In genomic region chr1:109923131-109923945, GRCh38 we compare ENCODE assay signal across 9 cellular contexts. TPM values are rescaled to one million over a fixed set of nuclear protein-coding genes. Genes with fewer than 3 reads are reported as not detected.
A peak's percentile ranks its signal among the peaks of the same experiment; 100 is the strongest.
DNase-seq lines count a peak whose midpoint lies in the region; ATAC-seq and TF ChIP-seq lines count a peak whose summit lies in the region.
"Had no signal": no experiment of that assay in that cellular context is flagged by ENCODE, and none has a peak within 500 bp of the region (broad histone marks: within the 10 kb centered on the region; RNA-seq: fewer than 3 reads in every experiment).

No MANE protein-coding gene starts in this region.

- no peak overlapping the region for H3K27ac Mint-ChIP-seq in nephron

- H3K9me3 Mint-ChIP-seq in nephron, result no peaks in the 10 kb centered on the region

- H3K79me2 ChIP-seq in mammary epithelial cell (ENCODE audit: insufficient read depth, low read length), result no peaks in the 10 kb centered on the region

- no peak for ATAC-seq in GM19324 (IDR thresholded peaks at IDR 0.05; ENCODE audit: low FRiP score, unreplicated experiment)

- H3K4me3 Mint-ChIP-seq in nephron, result no peak overlapping the region

- H3K27ac ChIP-seq in mammary epithelial cell (ENCODE audit: insufficient read depth, low read depth, low read length), result no peak overlapping the region

- peak; percentile 55 for TF ChIP-seq CTCF in GM12864 (IDR thresholded peaks at IDR 0.05; ENCODE audit: low read depth, low read length, missing control alignments)
- peak; percentile 37 for TF ChIP-seq CTCF in mammary epithelial cell (conservative IDR thresholded peaks at IDR 0.05 in 1 of 2, IDR thresholded peaks at IDR 0.05 in 1 of 2; ENCODE audit: extremely low read depth in 1 of 2, insufficient read depth in 1 of 2, low read depth in 1 of 2, low read length in 2 of 2)
- peak; percentile 17 to 39 (median 18) for TF ChIP-seq CTCF in nephron (IDR thresholded peaks at IDR 0.05; ENCODE audit: unreplicated experiment in 3 of 3)

- dilution Hi-C loops in mammary epithelial cell (cut with HindIII; ENCODE audit: low sequenced_read_pairs), result loop anchor here (5.0 kb wide), 1 partner anchor 49 kb away; no protein-coding TSS in a partner anchor

- H3K4me3 ChIP-seq in GM12864 (ENCODE audit: low read depth, low read length) (no peak overlapping the region), mammary epithelial cell (replicated peaks in 1 of 3; ENCODE audit: insufficient read depth in 1 of 3, low read depth in 2 of 3, low read length in 3 of 3) (no peak overlapping the region)
- H3K4me3 ChIP-seq: HAP-1 had no signal

- H2AFZ ChIP-seq in mammary epithelial cell (ENCODE audit: low read depth, low read length), result no peak overlapping the region

- peaks cover 6% of the 10 kb centered on the region for H3K36me3 ChIP-seq in mammary epithelial cell (ENCODE audit: insufficient read depth, low read length)

- 92% methylated on average over 14 of the region's 17 CpGs for WGBS in mammary epithelial cell (ENCODE audit: low coverage, missing lambda C conversion rate)

- CTCF ChIA-PET in mammary epithelial cell (lab: Charles Lee; ENCODE audit: low non-redundant PET), result interaction anchor here (0.9 kb wide), 1 partner anchor 58 kb away, joined by 3 read pairs; no protein-coding TSS in a partner anchor

- peaks cover 56% of the 10 kb centered on the region for H3K36me3 Mint-ChIP-seq in nephron (ENCODE audit: low read depth)

- H3K9me3 ChIP-seq in mammary epithelial cell (replicated peaks; ENCODE audit: insufficient read depth, low read length), result no peaks in the 10 kb centered on the region
- H3K9me3 ChIP-seq: HAP-1 had no signal

- H3K27me3 Mint-ChIP-seq in nephron (ENCODE audit: low read depth), result peaks cover 5% of the 10 kb centered on the region

- H3K4me2 ChIP-seq in mammary epithelial cell (ENCODE audit: insufficient read depth, low read depth, low read length), result no peak overlapping the region

- H3K9ac ChIP-seq in mammary epithelial cell (ENCODE audit: insufficient read depth, low read length), result no peak overlapping the region

- DNase-seq in GM12864 (ENCODE audit: low read depth) (no peak), NCI-H146 (lab: John Stamatoyannopoulos, UW) (peak; percentile 69), mammary epithelial cell (no peak), NCI-H187 treated with DMSO at 0.1 percent for 48 hours (lab: John Stamatoyannopoulos, UW) (no peak), NCI-H1417 (lab: John Stamatoyannopoulos, UW) (no peak)
- DNase-seq in stimulated activated CD4-positive, alpha-beta T cell treated with anti-CD3 and anti-CD28 coated beads, Interleukin-1b, Interleukin-23, amount 100 ng/mL, for 48 hours, result no peak

- no peaks in the 10 kb centered on the region for H4K20me1 ChIP-seq in mammary epithelial cell (ENCODE audit: insufficient read depth, low read length)

- peaks cover 48% of the 10 kb centered on the region for H3K4me1 Mint-ChIP-seq in nephron

- intact Hi-C loops in mammary epithelial cell (cut with micrococcal nuclease), result no loop called here

- in situ Hi-C loops in mammary epithelial cell (cut with MboI; ENCODE audit: low sequenced_read_pairs in 2 of 2), result loop anchor here in 1 of 2 donors (25.0 kb wide), 1 partner anchor 136 kb away; no protein-coding TSS in a partner anchor

- peaks cover 27% of the 10 kb centered on the region for H3K4me1 ChIP-seq in mammary epithelial cell (ENCODE audit: insufficient read depth, low read length)
- H3K4me1 ChIP-seq: HAP-1 had no signal

- no peaks in the 10 kb centered on the region for H3K27me3 ChIP-seq in mammary epithelial cell (ENCODE audit: insufficient read depth, low read length)

- no TSS peak for BruUV-seq in mammary epithelial cell (replicated peaks; lab: Mats Ljungman, UMichigan)

RNA-seq across cellular contexts. Expression of gene CSF1, which starts 12.7 kb away (rescaled TPM):
- total RNA-seq in mammary epithelial cell, result 10 to 100 TPM in 1 of 2 donors, 1 to 10 TPM in 1; 5.6 to 29.5 TPM
- 9.9 TPM for polyA plus RNA-seq in mammary epithelial cell
- 7.5 TPM for polyA minus RNA-seq in mammary epithelial cell
